ENCODE assay signal across 26 cellular contexts in genomic region chr1:15192916-15193550, GRCh38. TPM values are rescaled to one million over a fixed set of nuclear protein-coding genes. Genes with fewer than 3 reads are reported as not detected.
"Had no signal": no experiment of that assay in that cellular context is flagged by ENCODE, and none has a peak within 500 bp of the region (broad histone marks: within the 10 kb centered on the region; RNA-seq: fewer than 3 reads in every experiment).

No MANE protein-coding gene starts in this region.

- DNase-seq: activated CD4-positive, alpha-beta T cell treated with anti-CD3 and anti-CD28 coated beads, Interleukin-2, amount 10 ng/mL, durations not matched to agents 7 days and 5 days; activated CD4-positive, CD25-positive, alpha-beta regulatory T cell; activated CD8-positive, alpha-beta T cell treated with anti-CD3 and anti-CD28 coated beads, Interleukin-2, amount 10 ng/mL, durations not matched to agents 7 days and 5 days; activated naive CD4-positive, alpha-beta T cell treated with anti-CD3 and anti-CD28 coated beads, Interleukin-2, amount 10 ng/mL, durations not matched to agents 7 days and 5 days; activated naive CD8-positive, alpha-beta T cell treated with anti-CD3 and anti-CD28 coated beads, Interleukin-2, amount 50 U/mL, for 24 hours; activated T-cell treated with anti-CD3 and anti-CD28 coated beads, Interleukin-2, amount 50 U/mL, for 24 hours; anterior cingulate cortex; brain microvascular endothelial cell; cortex of kidney; erythroblast; foreskin melanocyte; hypothalamus; islet precursor cell; midbrain; occipital lobe; stimulated activated CD4-positive, alpha-beta T cell treated with anti-CD3 and anti-CD28 coated beads, Interleukin-2, amount 100 ng/mL, for 24 hours; stimulated activated naive CD4-positive, alpha-beta T cell treated with Interleukin-2 at 50 U/mL for 16 hours; uterus had no signal

- H3K9me3 ChIP-seq: prostate gland, right atrium auricular region, tibial nerve, uterus had no signal

- H3K27me3 ChIP-seq: brain microvascular endothelial cell, right atrium auricular region, tibial nerve, uterus had no signal

- FAIRE-seq: endometrium had no signal

- H3K4me3 ChIP-seq: prostate gland, right atrium auricular region, tibial nerve, uterus had no signal

- H3K27ac ChIP-seq: brain microvascular endothelial cell, prostate gland, right atrium auricular region, tibial nerve, uterus had no signal

- H3K36me3 ChIP-seq: brain microvascular endothelial cell, prostate gland, right atrium auricular region, tibial nerve, uterus had no signal

- H3K9me3 Mint-ChIP-seq: activated CD4-positive, alpha-beta T cell treated with anti-CD3 and anti-CD28 coated beads, Interleukin-2, amount 10 ng/mL, durations not matched to agents 7 days and 5 days; activated naive CD4-positive, alpha-beta T cell treated with anti-CD3 and anti-CD28 coated beads, Interleukin-2, amount 10 ng/mL, durations not matched to agents 7 days and 5 days; activated naive CD8-positive, alpha-beta T cell treated with anti-CD3 and anti-CD28 coated beads, Interleukin-2, amount 50 U/mL, for 24 hours; activated T-cell treated with anti-CD3 and anti-CD28 coated beads, Interleukin-2, amount 50 U/mL, for 24 hours; activated T-helper 2 cell treated with anti-CD3 and anti-CD28 coated beads, Interferon-gamma antibody, Interleukin-2, Interleukin-4, amounts not matched to agents 10 μg/mL and 5 μg/mL and 100 μg/mL, durations not matched to agents 14 hours and 24 hours and 36 hours; central memory CD8-positive, alpha-beta T cell had no signal

- ATAC-seq: activated CD8-positive, alpha-beta T cell treated with anti-CD3 and anti-CD28 coated beads, Interleukin-2, amount 10 ng/mL, durations not matched to agents 7 days and 5 days; activated naive CD8-positive, alpha-beta T cell treated with anti-CD3 and anti-CD28 coated beads, Interleukin-2, amount 50 U/mL, for 24 hours; left lobe of liver had no signal

- H3K36me3 Mint-ChIP-seq: activated naive CD4-positive, alpha-beta T cell treated with anti-CD3 and anti-CD28 coated beads, Interleukin-2, amount 10 ng/mL, durations not matched to agents 7 days and 5 days had no signal

- H3K27me3 Mint-ChIP-seq: activated naive CD8-positive, alpha-beta T cell treated with anti-CD3 and anti-CD28 coated beads, Interleukin-2, amount 50 U/mL, for 24 hours; central memory CD8-positive, alpha-beta T cell had no signal

- H3K4me1 Mint-ChIP-seq: activated CD4-positive, alpha-beta T cell treated with anti-CD3 and anti-CD28 coated beads, Interleukin-2, amount 10 ng/mL, durations not matched to agents 7 days and 5 days; activated naive CD8-positive, alpha-beta T cell treated with anti-CD3 and anti-CD28 coated beads, Interleukin-2, amount 50 U/mL, for 24 hours; central memory CD8-positive, alpha-beta T cell had no signal

- H3K4me3 Mint-ChIP-seq: activated CD4-positive, alpha-beta T cell treated with anti-CD3 and anti-CD28 coated beads, Interleukin-2, amount 10 ng/mL, durations not matched to agents 7 days and 5 days; activated CD8-positive, alpha-beta T cell treated with anti-CD3 and anti-CD28 coated beads, Interleukin-2, amount 10 ng/mL, durations not matched to agents 7 days and 5 days; activated naive CD4-positive, alpha-beta T cell treated with anti-CD3 and anti-CD28 coated beads, Interleukin-2, amount 10 ng/mL, durations not matched to agents 7 days and 5 days; activated naive CD8-positive, alpha-beta T cell treated with anti-CD3 and anti-CD28 coated beads, Interleukin-2, amount 50 U/mL, for 24 hours; activated T-cell treated with anti-CD3 and anti-CD28 coated beads, Interleukin-2, amount 50 U/mL, for 24 hours; central memory CD8-positive, alpha-beta T cell had no signal

- H3K4me1 ChIP-seq: prostate gland, uterus had no signal

- H3K27ac Mint-ChIP-seq: activated CD4-positive, alpha-beta T cell treated with anti-CD3 and anti-CD28 coated beads, Interleukin-2, amount 10 ng/mL, durations not matched to agents 7 days and 5 days; activated CD8-positive, alpha-beta T cell treated with anti-CD3 and anti-CD28 coated beads, Interleukin-2, amount 10 ng/mL, durations not matched to agents 7 days and 5 days; activated naive CD4-positive, alpha-beta T cell treated with anti-CD3 and anti-CD28 coated beads, Interleukin-2, amount 10 ng/mL, durations not matched to agents 7 days and 5 days; activated naive CD8-positive, alpha-beta T cell treated with anti-CD3 and anti-CD28 coated beads, Interleukin-2, amount 50 U/mL, for 24 hours; activated T-cell treated with anti-CD3 and anti-CD28 coated beads, Interleukin-2, amount 50 U/mL, for 24 hours; activated T-helper 2 cell treated with anti-CD3 and anti-CD28 coated beads, Interferon-gamma antibody, Interleukin-2, Interleukin-4, amounts not matched to agents 10 μg/mL and 5 μg/mL and 100 μg/mL, durations not matched to agents 14 hours and 24 hours and 36 hours had no signal

RNA-seq across cellular contexts. Expression of gene TMEM51, which starts 39.5 kb away (rescaled TPM):
- total RNA-seq: activated CD4-positive, alpha-beta T cell treated with anti-CD3 and anti-CD28 coated beads, Interleukin-2, amount 10 ng/mL, durations not matched to agents 7 days and 5 days had no signal

RNA-seq across cellular contexts. Expression of gene FHAD1, which starts 54.0 kb away (rescaled TPM):
- total RNA-seq: activated CD4-positive, alpha-beta T cell treated with anti-CD3 and anti-CD28 coated beads, Interleukin-2, amount 10 ng/mL, durations not matched to agents 7 days and 5 days; activated T-helper 2 cell treated with anti-CD3 and anti-CD28 coated beads, Interferon-gamma antibody, Interleukin-2, Interleukin-4, amounts not matched to agents 10 μg/mL and 5 μg/mL and 100 μg/mL, durations not matched to agents 14 hours and 24 hours and 36 hours; left lobe of liver; lung microvascular endothelial cell; right atrium auricular region had no signal
